Comparison of ENCODE assay signal across 2 cellular contexts in the genomic region with DNA sequence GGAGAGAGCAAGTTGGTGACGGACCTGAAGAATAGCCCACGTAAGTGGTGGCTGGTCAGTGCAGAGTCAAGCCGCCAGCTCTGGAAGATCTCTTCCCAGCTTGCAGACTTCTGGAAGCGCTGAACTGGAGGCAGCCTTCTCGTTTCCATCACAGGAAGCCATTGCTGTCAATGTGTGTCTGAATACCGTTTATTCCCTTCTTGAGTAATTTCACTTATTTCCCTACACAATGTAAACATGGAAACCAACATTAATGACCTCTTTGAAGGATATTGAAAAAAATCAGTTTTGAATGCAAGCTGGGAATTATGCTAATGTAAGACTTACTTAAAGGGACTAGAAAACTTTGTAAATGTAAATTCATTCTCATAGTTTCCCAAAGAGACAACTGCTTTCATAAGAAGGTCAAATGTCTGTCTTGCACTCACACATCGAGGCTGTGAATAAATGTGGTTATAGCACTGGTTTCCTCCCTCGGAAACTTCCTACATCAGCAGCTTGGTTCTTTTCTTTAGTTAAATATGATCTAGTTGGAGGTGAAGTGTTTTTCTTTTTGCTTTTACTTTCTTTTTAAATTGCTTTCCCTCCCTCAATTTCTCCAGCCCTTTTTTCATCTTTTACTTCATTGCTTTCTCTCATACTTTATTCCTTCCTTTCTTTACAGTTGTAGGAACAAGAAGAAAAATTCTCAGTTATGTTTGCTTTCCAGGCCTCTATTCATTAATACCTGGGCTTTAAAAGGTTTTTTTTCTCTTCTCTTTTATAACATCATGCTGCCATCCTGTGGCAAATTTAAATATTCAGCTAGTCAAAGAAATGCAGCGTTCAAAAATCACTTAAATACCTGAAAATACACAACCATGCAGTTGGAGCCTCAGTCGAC.
TF ChIP-seq lines count a peak whose summit lies in the region.

No MANE protein-coding gene starts in this region.

TF ChIP-seq in A549, 52 proteins besides CTCF, POLR2A, EP300 and RAD21 (continued from another document):
- TF ChIP-seq, protein P1, sequence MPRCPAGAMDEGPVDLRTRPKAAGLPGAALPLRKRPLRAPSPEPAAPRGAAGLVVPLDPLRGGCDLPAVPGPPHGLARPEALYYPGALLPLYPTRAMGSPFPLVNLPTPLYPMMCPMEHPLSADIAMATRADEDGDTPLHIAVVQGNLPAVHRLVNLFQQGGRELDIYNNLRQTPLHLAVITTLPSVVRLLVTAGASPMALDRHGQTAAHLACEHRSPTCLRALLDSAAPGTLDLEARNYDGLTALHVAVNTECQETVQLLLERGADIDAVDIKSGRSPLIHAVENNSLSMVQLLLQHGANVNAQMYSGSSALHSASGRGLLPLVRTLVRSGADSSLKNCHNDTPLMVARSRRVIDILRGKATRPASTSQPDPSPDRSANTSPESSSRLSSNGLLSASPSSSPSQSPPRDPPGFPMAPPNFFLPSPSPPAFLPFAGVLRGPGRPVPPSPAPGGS (IDR thresholded peaks at IDR 0.05), result no peak
- no peak for TF ChIP-seq HOXB5 (CRISPR knock-in tag; IDR thresholded peaks at IDR 0.05)

TF ChIP-seq in K562, 482 proteins besides CTCF, POLR2A, EP300 and RAD21 (continued from another document and continues in another):
- TF ChIP-seq ZNF695 (CRISPR knock-in tag; IDR thresholded peaks at IDR 0.05) (no peak), ZC3H4 (CRISPR knock-in tag; IDR thresholded peaks at IDR 0.05; ENCODE audit: borderline replicate concordance) (no peak), TAF7 (tag; IDR thresholded peaks at IDR 0.05) (no peak), SMC3 (conservative IDR thresholded peaks at IDR 0.05; ENCODE audit: insufficient read depth, low read depth, low read length) (peak; percentile 47; the same call in 1 of the 2 replicates), ELF4 (CRISPR knock-in tag; IDR thresholded peaks at IDR 0.05) (no peak), FOXJ2 (tag; IDR thresholded peaks at IDR 0.05) (no peak), CEBPG (CRISPR knock-in tag; IDR thresholded peaks at IDR 0.05) (no peak), CEBPG (tag; conservative IDR thresholded peaks at IDR 0.05 in 1 of 2, IDR thresholded peaks at IDR 0.05 in 1 of 2) (no peak), SLC30A9 (CRISPR knock-in tag; IDR thresholded peaks at IDR 0.05) (no peak), ZNF589 (CRISPR knock-in tag; IDR thresholded peaks at IDR 0.05; ENCODE audit: low read depth) (no peak), RBM39 (optimal IDR thresholded peaks at IDR 0.05; ENCODE audit: low read depth, low read length) (no peak), NCOR1 (IDR thresholded peaks at IDR 0.05) (0 out of 2 replicates have a peak, but pooled peaks have one; percentile 10), MCM2 (IDR thresholded peaks at IDR 0.05; ENCODE audit: low read depth) (no peak), SREBF2 (CRISPR knock-in tag; IDR thresholded peaks at IDR 0.05) (no peak), HDAC3 (IDR thresholded peaks at IDR 0.05; ENCODE audit: borderline replicate concordance, partially characterized antibody) (peak; percentile 40), FOS (IDR thresholded peaks at IDR 0.05; ENCODE audit: extremely low read depth, insufficient read length) (no peak), MAZ (CRISPR knock-in tag; conservative IDR thresholded peaks at IDR 0.05 in 1 of 2, IDR thresholded peaks at IDR 0.05 in 1 of 2) (0 out of 4 replicates have a peak, but pooled peaks of 1 of the 2 experiments have one; percentile 14)
- TF ChIP-seq, protein P2, sequence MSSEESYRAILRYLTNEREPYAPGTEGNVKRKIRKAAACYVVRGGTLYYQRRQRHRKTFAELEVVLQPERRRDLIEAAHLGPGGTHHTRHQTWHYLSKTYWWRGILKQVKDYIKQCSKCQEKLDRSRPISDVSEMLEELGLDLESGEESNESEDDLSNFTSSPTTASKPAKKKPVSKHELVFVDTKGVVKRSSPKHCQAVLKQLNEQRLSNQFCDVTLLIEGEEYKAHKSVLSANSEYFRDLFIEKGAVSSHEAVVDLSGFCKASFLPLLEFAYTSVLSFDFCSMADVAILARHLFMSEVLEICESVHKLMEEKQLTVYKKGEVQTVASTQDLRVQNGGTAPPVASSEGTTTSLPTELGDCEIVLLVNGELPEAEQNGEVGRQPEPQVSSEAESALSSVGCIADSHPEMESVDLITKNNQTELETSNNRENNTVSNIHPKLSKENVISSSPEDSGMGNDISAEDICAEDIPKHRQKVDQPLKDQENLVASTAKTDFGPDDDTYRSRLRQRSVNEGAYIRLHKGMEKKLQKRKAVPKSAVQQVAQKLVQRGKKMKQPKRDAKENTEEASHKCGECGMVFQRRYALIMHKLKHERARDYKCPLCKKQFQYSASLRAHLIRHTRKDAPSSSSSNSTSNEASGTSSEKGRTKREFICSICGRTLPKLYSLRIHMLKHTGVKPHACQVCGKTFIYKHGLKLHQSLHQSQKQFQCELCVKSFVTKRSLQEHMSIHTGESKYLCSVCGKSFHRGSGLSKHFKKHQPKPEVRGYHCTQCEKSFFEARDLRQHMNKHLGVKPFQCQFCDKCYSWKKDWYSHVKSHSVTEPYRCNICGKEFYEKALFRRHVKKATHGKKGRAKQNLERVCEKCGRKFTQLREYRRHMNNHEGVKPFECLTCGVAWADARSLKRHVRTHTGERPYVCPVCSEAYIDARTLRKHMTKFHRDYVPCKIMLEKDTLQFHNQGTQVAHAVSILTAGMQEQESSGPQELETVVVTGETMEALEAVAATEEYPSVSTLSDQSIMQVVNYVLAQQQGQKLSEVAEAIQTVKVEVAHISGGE (CRISPR knock-in tag; IDR thresholded peaks at IDR 0.05), result no peak
- TF ChIP-seq, protein P3, sequence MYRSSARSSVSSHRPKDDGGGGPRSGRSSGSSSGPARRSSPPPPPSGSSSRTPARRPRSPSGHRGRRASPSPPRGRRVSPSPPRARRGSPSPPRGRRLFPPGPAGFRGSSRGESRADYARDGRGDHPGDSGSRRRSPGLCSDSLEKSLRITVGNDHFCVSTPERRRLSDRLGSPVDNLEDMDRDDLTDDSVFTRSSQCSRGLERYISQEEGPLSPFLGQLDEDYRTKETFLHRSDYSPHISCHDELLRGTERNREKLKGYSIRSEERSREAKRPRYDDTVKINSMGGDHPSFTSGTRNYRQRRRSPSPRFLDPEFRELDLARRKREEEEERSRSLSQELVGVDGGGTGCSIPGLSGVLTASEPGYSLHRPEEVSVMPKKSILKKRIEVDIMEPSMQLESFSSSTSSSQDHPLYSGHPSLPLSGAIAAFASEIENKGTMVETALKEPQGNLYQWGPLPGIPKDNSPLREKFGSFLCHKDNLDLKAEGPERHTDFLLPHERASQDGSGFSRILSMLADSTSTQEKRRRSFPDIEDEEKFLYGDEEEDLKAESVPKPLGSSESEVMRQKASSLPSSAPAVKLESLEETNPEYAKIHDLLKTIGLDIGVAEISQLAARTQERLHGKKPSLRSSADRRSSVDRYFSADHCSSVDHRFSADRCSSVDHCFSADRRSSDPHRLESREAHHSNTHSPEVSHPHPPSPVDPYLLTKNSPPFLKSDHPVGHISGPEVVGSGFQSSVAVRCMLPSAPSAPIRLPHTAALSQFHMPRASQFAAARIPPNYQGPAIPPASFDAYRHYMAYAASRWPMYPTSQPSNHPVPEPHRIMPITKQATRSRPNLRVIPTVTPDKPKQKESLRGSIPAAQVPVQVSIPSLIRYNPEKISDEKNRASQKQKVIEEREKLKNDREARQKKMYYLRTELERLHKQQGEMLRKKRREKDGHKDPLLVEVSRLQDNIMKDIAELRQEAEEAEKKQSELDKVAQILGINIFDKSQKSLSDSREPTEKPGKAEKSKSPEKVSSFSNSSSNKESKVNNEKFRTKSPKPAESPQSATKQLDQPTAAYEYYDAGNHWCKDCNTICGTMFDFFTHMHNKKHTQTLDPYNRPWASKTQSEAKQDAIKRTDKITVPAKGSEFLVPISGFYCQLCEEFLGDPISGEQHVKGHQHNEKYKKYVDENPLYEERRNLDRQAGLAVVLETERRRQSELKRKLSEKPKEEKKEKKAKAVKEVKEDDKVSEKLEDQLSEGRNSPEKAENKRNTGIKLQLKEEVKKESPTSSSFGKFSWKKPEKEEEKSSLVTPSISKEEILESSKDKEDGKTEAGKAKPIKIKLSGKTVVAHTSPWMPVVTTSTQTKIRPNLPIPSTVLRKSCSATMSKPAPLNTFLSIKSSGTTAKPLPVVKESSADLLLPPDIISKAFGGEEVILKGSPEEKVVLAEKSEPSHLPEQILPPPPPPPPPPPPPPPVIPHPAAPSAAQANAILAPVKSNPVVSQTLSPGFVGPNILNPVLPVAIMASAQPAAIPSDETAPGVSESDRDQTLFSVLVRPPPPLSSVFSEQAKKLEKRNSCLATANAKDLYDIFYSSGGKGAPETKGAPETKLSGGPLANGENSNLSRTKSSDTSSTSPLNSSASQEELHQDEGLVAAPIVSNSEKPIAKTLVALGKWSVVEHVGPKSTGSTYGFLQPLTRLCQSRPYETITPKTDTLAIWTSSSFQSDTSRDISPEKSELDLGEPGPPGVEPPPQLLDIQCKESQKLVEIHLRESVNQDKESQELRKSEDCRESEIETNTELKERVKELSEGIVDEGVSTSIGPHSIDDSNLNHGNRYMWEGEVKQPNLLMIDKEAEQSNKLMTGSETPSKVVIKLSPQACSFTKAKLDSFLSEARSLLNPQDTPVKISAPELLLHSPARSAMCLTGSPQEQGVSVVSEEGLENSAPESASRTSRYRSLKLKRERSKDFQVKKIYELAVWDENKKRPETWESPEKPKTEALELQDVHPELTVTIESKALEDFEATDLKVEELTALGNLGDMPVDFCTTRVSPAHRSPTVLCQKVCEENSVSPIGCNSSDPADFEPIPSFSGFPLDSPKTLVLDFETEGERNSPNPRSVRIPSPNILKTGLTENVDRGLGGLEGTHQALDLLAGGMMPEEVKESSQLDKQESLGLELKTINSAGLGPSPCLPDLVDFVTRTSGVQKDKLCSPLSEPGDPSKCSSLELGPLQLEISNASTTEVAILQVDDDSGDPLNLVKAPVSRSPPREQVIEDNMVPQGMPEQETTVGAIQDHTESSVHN (IDR thresholded peaks at IDR 0.05; ENCODE audit: borderline replicate concordance in 1 of 2, low read depth in 1 of 2), result no peak
- TF ChIP-seq, protein P4, sequence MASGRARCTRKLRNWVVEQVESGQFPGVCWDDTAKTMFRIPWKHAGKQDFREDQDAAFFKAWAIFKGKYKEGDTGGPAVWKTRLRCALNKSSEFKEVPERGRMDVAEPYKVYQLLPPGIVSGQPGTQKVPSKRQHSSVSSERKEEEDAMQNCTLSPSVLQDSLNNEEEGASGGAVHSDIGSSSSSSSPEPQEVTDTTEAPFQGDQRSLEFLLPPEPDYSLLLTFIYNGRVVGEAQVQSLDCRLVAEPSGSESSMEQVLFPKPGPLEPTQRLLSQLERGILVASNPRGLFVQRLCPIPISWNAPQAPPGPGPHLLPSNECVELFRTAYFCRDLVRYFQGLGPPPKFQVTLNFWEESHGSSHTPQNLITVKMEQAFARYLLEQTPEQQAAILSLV (tag; IDR thresholded peaks at IDR 0.05), result no peak
- TF ChIP-seq, protein P5, sequence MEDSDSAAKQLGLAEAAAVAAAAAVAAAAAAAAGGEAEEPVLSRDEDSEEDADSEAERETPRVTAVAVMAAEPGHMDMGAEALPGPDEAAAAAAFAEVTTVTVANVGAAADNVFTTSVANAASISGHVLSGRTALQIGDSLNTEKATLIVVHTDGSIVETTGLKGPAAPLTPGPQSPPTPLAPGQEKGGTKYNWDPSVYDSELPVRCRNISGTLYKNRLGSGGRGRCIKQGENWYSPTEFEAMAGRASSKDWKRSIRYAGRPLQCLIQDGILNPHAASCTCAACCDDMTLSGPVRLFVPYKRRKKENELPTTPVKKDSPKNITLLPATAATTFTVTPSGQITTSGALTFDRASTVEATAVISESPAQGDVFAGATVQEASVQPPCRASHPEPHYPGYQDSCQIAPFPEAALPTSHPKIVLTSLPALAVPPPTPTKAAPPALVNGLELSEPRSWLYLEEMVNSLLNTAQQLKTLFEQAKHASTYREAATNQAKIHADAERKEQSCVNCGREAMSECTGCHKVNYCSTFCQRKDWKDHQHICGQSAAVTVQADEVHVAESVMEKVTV (CRISPR knock-in tag; IDR thresholded peaks at IDR 0.05), result peak; percentile 83
- TF ChIP-seq, protein P6, sequence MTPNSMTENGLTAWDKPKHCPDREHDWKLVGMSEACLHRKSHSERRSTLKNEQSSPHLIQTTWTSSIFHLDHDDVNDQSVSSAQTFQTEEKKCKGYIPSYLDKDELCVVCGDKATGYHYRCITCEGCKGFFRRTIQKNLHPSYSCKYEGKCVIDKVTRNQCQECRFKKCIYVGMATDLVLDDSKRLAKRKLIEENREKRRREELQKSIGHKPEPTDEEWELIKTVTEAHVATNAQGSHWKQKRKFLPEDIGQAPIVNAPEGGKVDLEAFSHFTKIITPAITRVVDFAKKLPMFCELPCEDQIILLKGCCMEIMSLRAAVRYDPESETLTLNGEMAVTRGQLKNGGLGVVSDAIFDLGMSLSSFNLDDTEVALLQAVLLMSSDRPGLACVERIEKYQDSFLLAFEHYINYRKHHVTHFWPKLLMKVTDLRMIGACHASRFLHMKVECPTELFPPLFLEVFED (CRISPR knock-in tag; conservative IDR thresholded peaks at IDR 0.05), result no peak
- TF ChIP-seq, protein P7, sequence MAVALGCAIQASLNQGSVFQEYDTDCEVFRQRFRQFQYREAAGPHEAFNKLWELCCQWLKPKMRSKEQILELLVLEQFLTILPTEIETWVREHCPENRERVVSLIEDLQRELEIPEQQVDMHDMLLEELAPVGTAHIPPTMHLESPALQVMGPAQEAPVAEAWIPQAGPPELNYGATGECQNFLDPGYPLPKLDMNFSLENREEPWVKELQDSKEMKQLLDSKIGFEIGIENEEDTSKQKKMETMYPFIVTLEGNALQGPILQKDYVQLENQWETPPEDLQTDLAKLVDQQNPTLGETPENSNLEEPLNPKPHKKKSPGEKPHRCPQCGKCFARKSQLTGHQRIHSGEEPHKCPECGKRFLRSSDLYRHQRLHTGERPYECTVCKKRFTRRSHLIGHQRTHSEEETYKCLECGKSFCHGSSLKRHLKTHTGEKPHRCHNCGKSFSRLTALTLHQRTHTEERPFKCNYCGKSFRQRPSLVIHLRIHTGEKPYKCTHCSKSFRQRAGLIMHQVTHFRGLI (CRISPR knock-in tag; IDR thresholded peaks at IDR 0.05), result 0 out of 2 replicates have a peak, but pooled peaks have one; percentile 14
- TF ChIP-seq, protein P8, sequence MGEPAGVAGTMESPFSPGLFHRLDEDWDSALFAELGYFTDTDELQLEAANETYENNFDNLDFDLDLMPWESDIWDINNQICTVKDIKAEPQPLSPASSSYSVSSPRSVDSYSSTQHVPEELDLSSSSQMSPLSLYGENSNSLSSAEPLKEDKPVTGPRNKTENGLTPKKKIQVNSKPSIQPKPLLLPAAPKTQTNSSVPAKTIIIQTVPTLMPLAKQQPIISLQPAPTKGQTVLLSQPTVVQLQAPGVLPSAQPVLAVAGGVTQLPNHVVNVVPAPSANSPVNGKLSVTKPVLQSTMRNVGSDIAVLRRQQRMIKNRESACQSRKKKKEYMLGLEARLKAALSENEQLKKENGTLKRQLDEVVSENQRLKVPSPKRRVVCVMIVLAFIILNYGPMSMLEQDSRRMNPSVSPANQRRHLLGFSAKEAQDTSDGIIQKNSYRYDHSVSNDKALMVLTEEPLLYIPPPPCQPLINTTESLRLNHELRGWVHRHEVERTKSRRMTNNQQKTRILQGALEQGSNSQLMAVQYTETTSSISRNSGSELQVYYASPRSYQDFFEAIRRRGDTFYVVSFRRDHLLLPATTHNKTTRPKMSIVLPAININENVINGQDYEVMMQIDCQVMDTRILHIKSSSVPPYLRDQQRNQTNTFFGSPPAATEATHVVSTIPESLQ (CRISPR knock-in tag; IDR thresholded peaks at IDR 0.05), result no peak
